ENCODE assay signal across 8 cellular contexts in the genomic region with DNA sequence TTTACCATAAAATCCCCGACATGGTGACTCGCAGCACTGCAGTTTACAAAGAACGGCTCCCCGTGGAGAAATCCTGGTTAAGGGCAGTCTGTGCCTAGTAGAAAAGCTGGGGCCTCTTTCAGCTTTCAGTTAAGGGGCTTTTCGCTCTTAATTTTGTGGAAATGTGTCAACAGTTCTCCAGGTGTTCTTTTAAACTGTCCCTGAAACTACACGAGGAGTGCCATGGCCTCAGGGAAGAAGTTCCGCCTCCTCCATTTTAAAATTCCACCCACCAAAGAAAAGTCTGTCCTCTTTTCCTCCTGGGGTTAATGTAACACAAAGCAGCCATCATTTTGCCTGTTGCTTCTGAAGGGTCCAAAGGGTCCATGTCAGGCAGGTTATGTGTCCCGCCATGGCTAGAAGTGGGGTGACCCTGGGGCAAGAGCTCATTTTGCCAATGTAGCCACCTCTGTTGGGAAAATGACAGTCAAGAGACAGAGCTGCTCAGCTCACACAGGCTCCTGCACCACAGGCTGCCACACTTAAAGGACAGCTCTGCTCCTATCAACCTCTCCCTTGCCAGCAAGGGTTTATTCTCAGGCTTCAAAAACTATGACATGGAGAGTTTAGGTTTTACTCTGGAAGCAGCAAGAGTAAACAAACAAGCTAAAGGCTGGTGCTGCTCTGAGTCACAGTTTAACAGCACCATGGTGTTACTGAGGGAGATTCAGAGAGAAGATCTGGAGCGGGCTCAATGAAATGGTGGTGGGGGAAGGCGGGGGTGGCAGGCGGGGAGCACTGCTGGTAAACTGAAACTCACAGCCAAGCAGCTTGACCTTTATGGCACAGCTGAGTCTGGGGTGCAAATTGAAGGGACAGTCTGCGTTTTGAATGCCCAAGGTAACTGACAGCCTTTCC. TPM values are rescaled to one million over a fixed set of nuclear protein-coding genes. Genes with fewer than 3 reads are reported as not detected.
DNase-seq lines count a peak whose midpoint lies in the region; ATAC-seq, FAIRE-seq and TF ChIP-seq lines count a peak whose summit lies in the region.

No MANE protein-coding gene starts in this region.

- H2BK5ac ChIP-seq in H1 (ENCODE audit: low read depth, low read length) = peak overlapping the region; percentile 6; the same call in 1 of the 2 replicates

- H3K9ac ChIP-seq in H1 (replicated peaks in 1 of 4; ENCODE audit: extremely low read depth in 1 of 4, low read depth in 3 of 4, low read length in 3 of 4) (peak overlapping the region in 2 of 4 experiments; percentile 52 to 63; a peak in 3 of 7 replicates), parathyroid adenoma (no peak overlapping the region)

- H4K8ac ChIP-seq in H1 (ENCODE audit: extremely low read depth, insufficient read depth, low read length) = no peak overlapping the region

- peak overlapping the region; percentile 49 to 51 for H3K4me2 ChIP-seq in H1 (ENCODE audit: insufficient read depth in 1 of 2, low read depth in 2 of 2, low read length in 2 of 2)
- no peak overlapping the region for H3K4me2 ChIP-seq in parathyroid adenoma (ENCODE audit: low read length)

- no peak for TF ChIP-seq RAD21 in H1 (IDR thresholded peaks at IDR 0.05 in 1 of 2, conservative IDR thresholded peaks at IDR 0.05 in 1 of 2; ENCODE audit: low read depth in 2 of 2, low read length in 2 of 2)

- H3K27ac ChIP-seq in H1 (ENCODE audit: low read depth, low read length) (peak overlapping the region; percentile 69; the same call in 1 of the 2 replicates), parathyroid adenoma (peak overlapping the region; percentile 61)

- CTCF ChIA-PET in H1 (lab: Charles Lee; ENCODE audit: partially characterized antibody) = interaction anchor here (0.7 to 4.4 kb wide), 17 partner anchors 9 to 512 kb away, joined by 3 to 33 read pairs (median 4); a partner anchor contains a TSS

- no peak for FAIRE-seq in H1 (lab: Jason Lieb, UNC)

- H3K18ac ChIP-seq in H1 (ENCODE audit: extremely low read depth, low read length) = peak overlapping the region; percentile 24; the same call in 1 of the 2 replicates

- no peak overlapping the region for H2BK20ac ChIP-seq in H1 (ENCODE audit: low read length)

- H3K14ac ChIP-seq in H1 (ENCODE audit: insufficient read length) = no peak overlapping the region

- no peak overlapping the region for H3K56ac ChIP-seq in H1 (replicated peaks; ENCODE audit: insufficient read length, low read depth, low read length)

- in situ Hi-C loops in G401 (cut with HindIII; ENCODE audit: low sequenced_read_pairs) = no loop called here

- no peak overlapping the region for H3K4ac ChIP-seq in H1 (replicated peaks; ENCODE audit: insufficient read length, low read depth, low read length)

- peak overlapping the region; percentile 84 for H4K91ac ChIP-seq in H1 (replicated peaks; ENCODE audit: insufficient read length, low read length)

- H4K20me1 ChIP-seq in H1 (replicated peaks in 1 of 2; ENCODE audit: control insufficient read depth in 1 of 2, insufficient read depth in 2 of 2, low read length in 2 of 2) = no peaks in the 10 kb centered on the region

- no peak for TF ChIP-seq EP300 in H1 (IDR thresholded peaks at IDR 0.05; ENCODE audit: borderline replicate concordance in 1 of 2, low read depth in 2 of 2, low read length in 2 of 2)

- 43% methylated on average over 10 of the region's 12 CpGs; no CpG with 5 or more reads in 1 of the 2 experiments for WGBS in H1 (ENCODE audit: extremely low coverage in 1 of 2, insufficient coverage in 1 of 2, insufficient read length in 1 of 2, insufficient replicate concordance in 2 of 2, low coverage in 1 of 2, low lambda C conversion rate in 2 of 2, missing lambda C conversion rate in 1 of 2), 2 experiments

- H2BK12ac ChIP-seq in H1 (ENCODE audit: low read depth, low read length) = no peak overlapping the region; the same call in 1 of the 2 replicates

- no peak for ATAC-seq in stimulated activated naive CD8-positive, alpha-beta T cell treated with anti-CD3 and anti-CD28 coated beads, Interleukin-15, Interleukin-2, amounts not matched to agents 100 U/mL and 50 U/mL, for 24 hours
- ATAC-seq in HG03571 (IDR thresholded peaks at IDR 0.05; ENCODE audit: unreplicated experiment) (no peak), HG02759 (IDR thresholded peaks at IDR 0.05; ENCODE audit: unreplicated experiment) (no peak)

- peaks cover 14% of the 10 kb centered on the region; the same call in 1 of the 2 replicates for H3K23me2 ChIP-seq in H1 (ENCODE audit: low read depth, low read length)

- DNase-seq in G401 (ENCODE audit: low spot score) (peak; percentile 48), NCI-H345 treated with DMSO at 0.1 percent for 48 hours (lab: John Stamatoyannopoulos, UW; ENCODE audit: unreplicated experiment) (peak; percentile 95), H1 (ENCODE audit: low read depth in 1 of 2, low spot score in 2 of 2) (peak in 1 of 2 experiments; percentile 57), NCI-H2029 treated with DMSO at 0.1 percent for 48 hours (lab: John Stamatoyannopoulos, UW) (no peak)
- no peak for DNase-seq in stimulated activated naive CD8-positive, alpha-beta T cell treated with anti-CD3 and anti-CD28 coated beads, Interleukin-15, Interleukin-2, amounts not matched to agents 100 U/mL and 50 U/mL, for 24 hours

- H2AFZ ChIP-seq in H1 (ENCODE audit: low read length) (peak overlapping the region; percentile 56; the same call in 1 of the 2 replicates), parathyroid adenoma (peak overlapping the region; percentile 58)

- H3K27me3 ChIP-seq in H1 (replicated peaks in 1 of 4; ENCODE audit: control insufficient read depth in 3 of 4, extremely low read depth in 1 of 4, insufficient read depth in 3 of 4, low read length in 3 of 4) = peaks cover 2 to 14% (median 8%) of the 10 kb centered on the region in 4 experiments; a peak in 6 of 7 replicates
- H3K27me3 ChIP-seq in parathyroid adenoma (ENCODE audit: control insufficient read depth, insufficient read depth, low read length) = no peaks in the 10 kb centered on the region

- TF ChIP-seq CTCF in H1 (IDR thresholded peaks at IDR 0.05; ENCODE audit: control extremely low read depth in 1 of 3, insufficient read depth in 1 of 3, low read depth in 1 of 3, low read length in 3 of 3) (no peak), parathyroid adenoma (IDR thresholded peaks at IDR 0.05) (no peak)

- no peak overlapping the region for H3K23ac ChIP-seq in H1 (ENCODE audit: insufficient read length)

- H3K4me3 ChIP-seq in H1 (ENCODE audit: extremely low read depth in 1 of 4, insufficient read depth in 2 of 4, low read depth in 3 of 4, low read length in 4 of 4) (peak overlapping the region in 3 of 4 experiments; percentile 3 to 46 (median 23); a peak in 5 of 8 replicates), parathyroid adenoma (ENCODE audit: low read depth, low read length) (no peak overlapping the region)

- H2BK120ac ChIP-seq in H1 (replicated peaks; ENCODE audit: low read depth, low read length) = peak overlapping the region; percentile 68

- H2AK5ac ChIP-seq in H1 (ENCODE audit: low read depth, low read length) = no peak overlapping the region

- no peak overlapping the region for H2BK15ac ChIP-seq in H1 (ENCODE audit: low read length)

- H4K5ac ChIP-seq in H1 (ENCODE audit: insufficient read length, low read depth, low read length) = peak overlapping the region; percentile 57

- H3K4me1 ChIP-seq in H1 (replicated peaks in 1 of 4; ENCODE audit: control insufficient read depth in 3 of 4, insufficient read depth in 4 of 4, low read length in 3 of 4) = peaks cover 5 to 19% (median 12%) of the 10 kb centered on the region in 4 experiments
- H3K4me1 ChIP-seq in parathyroid adenoma = no peaks in the 10 kb centered on the region

- POLR2A ChIA-PET in H1 (lab: Charles Lee; ENCODE audit: partially characterized antibody) = interaction anchor here (0.7 to 1.6 kb wide), 8 partner anchors 8 to 152 kb away, joined by 3 to 5 read pairs (median 3); a partner anchor contains a TSS

- H3K79me2 ChIP-seq in H1 (ENCODE audit: control insufficient read depth in 1 of 2, insufficient read depth in 2 of 2, low read length in 2 of 2) (no peaks in the 10 kb centered on the region), parathyroid adenoma (peaks cover 3% of the 10 kb centered on the region)

- peak in 1 of 2 experiments; percentile 17; a peak in 2 of 3 replicates for TF ChIP-seq POLR2A in H1 (IDR thresholded peaks at IDR 0.05; ENCODE audit: control extremely low read depth in 1 of 2, low read depth in 2 of 2, low read length in 2 of 2)

- H3K79me1 ChIP-seq in H1 (ENCODE audit: low read depth, low read length) = no peaks in the 10 kb centered on the region; the same call in 1 of the 2 replicates

- H3K36me3 ChIP-seq in H1 (ENCODE audit: control insufficient read depth in 2 of 4, insufficient read depth in 4 of 4, low read length in 3 of 4) (no peaks in the 10 kb centered on the region), parathyroid adenoma (ENCODE audit: control insufficient read depth, insufficient read depth, low read length) (no peaks in the 10 kb centered on the region)

- H3K9me3 ChIP-seq in H1 (ENCODE audit: insufficient read depth in 2 of 2, low read depth in 1 of 2, low read length in 1 of 2) (no peaks in the 10 kb centered on the region), parathyroid adenoma (ENCODE audit: control insufficient read depth, low read length) (no peaks in the 10 kb centered on the region)

TF ChIP-seq in H1, 55 proteins besides CTCF, POLR2A, EP300 and RAD21 (continues in another document):
- TF ChIP-seq RXRA (IDR thresholded peaks at IDR 0.05; ENCODE audit: insufficient read depth, low read depth, low read length) (no peak), TCF12 (IDR thresholded peaks at IDR 0.05; ENCODE audit: low read depth, low read length) (no peak), BCL11A (IDR thresholded peaks at IDR 0.05; ENCODE audit: low read depth in 2 of 2, low read length in 2 of 2) (no peak), JUND (IDR thresholded peaks at IDR 0.05; ENCODE audit: low read length) (no peak), EZH2 (IDR thresholded peaks at IDR 0.05; ENCODE audit: low read depth, low read length, severe bottlenecking) (no peak), KDM4A (IDR thresholded peaks at IDR 0.05; ENCODE audit: low read depth, low read length, severe bottlenecking) (no peak), HDAC2 (IDR thresholded peaks at IDR 0.05; ENCODE audit: borderline replicate concordance in 1 of 2, low read depth in 2 of 2, low read length in 2 of 2) (no peak), TBP (IDR thresholded peaks at IDR 0.05; ENCODE audit: low read depth, low read length) (no peak), BACH1 (IDR thresholded peaks at IDR 0.05; ENCODE audit: low read length) (no peak)

RNA-seq across cellular contexts. Expression of a gene that starts 3.2 kb away (rescaled TPM):
- 4.7 and 7.2 TPM in 2 replicates for total RNA-seq in G401 (2014; rRNA removed; shearing (Covaris generic))
- 7.4 and 7.7 TPM in 2 replicates for total RNA-seq in H1 (2021; fragmentation: NEBNext Ultra II Directional; extraction: Animal tissue kit (Norgen Biotek cat#: 25700))
- polyA plus RNA-seq in H1 (2011; rRNA removed) = 4.4 and 8.3 TPM in 2 replicates
- 5.8 TPM for polyA plus RNA-seq in H1 (2011; cell fraction: cytosol; rRNA removed)
- 22.8 TPM for polyA plus RNA-seq in H1 (2011; cell fraction: nucleus; rRNA removed)
- polyA plus RNA-seq in H1 (2012, experiment 1 of 2) = 5.0 to 8.2 TPM (median 7.4 TPM) in 4 replicates
- polyA plus RNA-seq in H1 (2012, experiment 2 of 2) = 3.5 TPM
- 5.3 TPM for polyA plus RNA-seq in H1 (2013, experiment 1 of 2)
- polyA plus RNA-seq in H1 (2013, experiment 2 of 2) = 5.1 TPM
- 1.7 and 2.1 TPM in 2 replicates for polyA minus RNA-seq in H1 (2011; rRNA and poly(A)+ RNA removed)
- polyA minus RNA-seq in H1 (2011; cell fraction: cytosol; rRNA and poly(A)+ RNA removed) = 3.9 TPM
- polyA minus RNA-seq in H1 (2011; cell fraction: nucleus; rRNA and poly(A)+ RNA removed) = 11.9 TPM

Comparison
In these comparisons a context has a peak if more than half of its experiments do, and no peak if none do; other contexts are left out.
1. DNase-seq: peak in G401 (single experiment) and NCI-H345 treated with DMSO at 0.1 percent for 48 hours (single experiment); none in NCI-H2029 treated with DMSO at 0.1 percent for 48 hours (single experiment) and stimulated activated naive CD8-positive, alpha-beta T cell treated with anti-CD3 and anti-CD28 coated beads, Interleukin-15, Interleukin-2, amounts not matched to agents 100 U/mL and 50 U/mL, for 24 hours (single experiment).